1 cellular context compared by ENCODE assay signal in the genomic region with DNA sequence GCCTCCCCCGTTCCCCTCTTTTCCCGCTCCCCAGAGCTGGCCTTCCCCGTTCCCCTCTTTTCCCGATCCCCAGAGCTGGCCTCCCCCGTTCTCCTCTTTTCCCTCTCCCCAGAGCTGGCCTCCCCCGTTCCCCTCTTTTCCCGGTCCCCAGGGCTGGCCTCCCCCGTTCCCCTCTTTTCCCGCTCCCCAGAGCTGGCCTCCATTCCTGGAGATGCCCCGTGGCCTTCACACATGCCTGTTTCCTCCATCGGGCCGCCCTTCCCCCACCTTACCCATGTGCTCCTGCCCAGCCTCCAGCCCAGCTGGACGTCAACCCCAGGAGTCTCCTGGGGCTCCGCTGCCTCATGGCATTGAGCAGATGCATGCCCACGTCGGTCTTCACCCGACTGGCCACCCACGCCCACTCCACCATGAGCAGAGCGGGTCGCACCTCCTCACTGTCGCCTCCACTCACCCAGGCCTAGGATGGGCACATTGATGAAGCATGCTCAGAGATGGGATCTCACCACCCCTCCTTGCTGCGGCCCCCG.
TF ChIP-seq lines count a peak whose summit lies in the region.

No MANE protein-coding gene starts in this region.

TF ChIP-seq in K562, 482 proteins besides CTCF, POLR2A, EP300 and RAD21:
- no peak for TF ChIP-seq DMBX1 (CRISPR knock-in tag; IDR thresholded peaks at IDR 0.05; ENCODE audit: borderline replicate concordance)
- TF ChIP-seq HMBOX1 (IDR thresholded peaks at IDR 0.05): no peak
- TF ChIP-seq XRCC4 (IDR thresholded peaks at IDR 0.05; ENCODE audit: extremely low read depth, insufficient read depth, insufficient read length): no peak
- TF ChIP-seq ZC3H4 (CRISPR knock-in tag; IDR thresholded peaks at IDR 0.05; ENCODE audit: borderline replicate concordance): no peak
- TF ChIP-seq PCBP1 (IDR thresholded peaks at IDR 0.05; ENCODE audit: low read depth, low read length, poor library complexity, severe bottlenecking): peak; percentile 34
- TF ChIP-seq PTTG1 (tag; IDR thresholded peaks at IDR 0.05; ENCODE audit: low read depth): no peak
